ENCODE assay signal across 32 cellular contexts in the genomic region with DNA sequence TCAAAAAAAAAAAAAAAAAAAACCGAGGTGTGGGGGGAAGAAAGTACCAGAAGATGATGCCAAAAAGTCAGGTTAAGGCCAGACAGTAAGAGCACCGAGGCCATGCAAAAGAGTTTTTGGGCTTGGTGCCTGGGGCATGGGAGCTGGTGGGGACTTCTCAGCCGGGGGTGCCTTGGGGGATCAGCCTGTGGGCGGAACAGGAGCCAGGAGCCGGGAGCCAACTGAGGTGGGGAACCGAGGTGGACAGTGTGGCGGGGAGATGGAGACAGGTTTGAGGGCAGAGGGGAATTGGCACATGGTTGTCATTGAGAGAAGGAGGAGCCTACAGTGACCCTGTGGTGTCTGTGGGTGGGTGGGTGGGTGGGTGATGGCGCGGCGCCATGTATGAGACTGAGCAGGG. TPM values are rescaled to one million over a fixed set of nuclear protein-coding genes. Genes with fewer than 3 reads are reported as not detected.
"Had no signal": no experiment of that assay in that cellular context is flagged by ENCODE, and none has a peak within 500 bp of the region (broad histone marks: within the 10 kb centered on the region; RNA-seq: fewer than 3 reads in every experiment).

No MANE protein-coding gene starts in this region.

- H3K9me3 Mint-ChIP-seq: activated CD4-positive, alpha-beta memory T cell treated with anti-CD3 and anti-CD28 coated beads, Interleukin-2, amount 10 ng/mL, durations not matched to agents 7 days and 5 days; activated CD4-positive, alpha-beta T cell treated with anti-CD3 and anti-CD28 coated beads, Interleukin-2, amount 10 ng/mL, durations not matched to agents 7 days and 5 days; activated naive CD4-positive, alpha-beta T cell treated with anti-CD3 and anti-CD28 coated beads, Interleukin-2, amount 10 ng/mL, durations not matched to agents 7 days and 5 days; activated naive CD4-positive, alpha-beta T cell treated with anti-CD3 and anti-CD28 coated beads, Interleukin-2, amount 50 U/mL, for 72 hours; activated naive CD8-positive, alpha-beta T cell treated with anti-CD3 and anti-CD28 coated beads, Interleukin-2, amount 10 ng/mL, durations not matched to agents 7 days and 5 days; activated T-cell treated with anti-CD3 and anti-CD28 coated beads, Interleukin-2, amount 50 U/mL, for 24 hours; activated T-cell treated with anti-CD3 and anti-CD28 coated beads, Interleukin-2, amount 50 U/mL, for 72 hours; central memory CD8-positive, alpha-beta T cell; effector memory CD8-positive, alpha-beta T cell had no signal

- H3K4me3 Mint-ChIP-seq: activated CD4-positive, alpha-beta memory T cell treated with anti-CD3 and anti-CD28 coated beads, Interleukin-2, amount 10 ng/mL, durations not matched to agents 7 days and 5 days; activated CD4-positive, alpha-beta T cell treated with anti-CD3 and anti-CD28 coated beads, Interleukin-2, amount 10 ng/mL, durations not matched to agents 7 days and 5 days; activated naive CD4-positive, alpha-beta T cell treated with anti-CD3 and anti-CD28 coated beads, Interleukin-2, amount 10 ng/mL, durations not matched to agents 7 days and 5 days; activated naive CD8-positive, alpha-beta T cell treated with anti-CD3 and anti-CD28 coated beads, Interleukin-2, amount 10 ng/mL, durations not matched to agents 7 days and 5 days; activated T-cell treated with anti-CD3 and anti-CD28 coated beads, Interleukin-2, amount 50 U/mL, for 24 hours; activated T-cell treated with anti-CD3 and anti-CD28 coated beads, Interleukin-2, amount 50 U/mL, for 72 hours; brain; central memory CD8-positive, alpha-beta T cell; effector memory CD8-positive, alpha-beta T cell had no signal

- DNase-seq: activated CD4-positive, alpha-beta memory T cell treated with anti-CD3 and anti-CD28 coated beads, Interleukin-2, amount 10 ng/mL, durations not matched to agents 7 days and 5 days; activated CD4-positive, alpha-beta T cell treated with anti-CD3 and anti-CD28 coated beads for 1 hour; activated CD4-positive, alpha-beta T cell treated with anti-CD3 and anti-CD28 coated beads for 4 hours; activated CD4-positive, alpha-beta T cell treated with anti-CD3 and anti-CD28 coated beads, Interleukin-2, amount 10 ng/mL, durations not matched to agents 7 days and 5 days; activated CD4-positive, alpha-beta T cell treated with anti-CD3 and anti-CD28 coated beads, Interleukin-2, amount 50 U/mL, for 4 hours; activated CD4-positive, CD25-positive, alpha-beta regulatory T cell; activated CD8-positive, alpha-beta memory T cell treated with anti-CD3 and anti-CD28 coated beads, Interleukin-2, amount 50 U/mL, for 48 hours; activated gamma-delta T cell; activated naive CD4-positive, alpha-beta T cell; activated naive CD4-positive, alpha-beta T cell treated with anti-CD3 and anti-CD28 coated beads, Interleukin-2, amount 10 ng/mL, durations not matched to agents 7 days and 5 days; activated naive CD8-positive, alpha-beta T cell treated with anti-CD3 and anti-CD28 coated beads, Interleukin-2, amount 10 ng/mL, durations not matched to agents 7 days and 5 days; activated T-cell treated with anti-CD3 and anti-CD28 coated beads for 4 hours; activated T-cell treated with anti-CD3 and anti-CD28 coated beads, Interleukin-2, amount 50 U/mL, for 24 hours; activated T-cell treated with anti-CD3 and anti-CD28 coated beads, Interleukin-2, amount 50 U/mL, for 72 hours; cortex of kidney; dermis blood vessel endothelial cell; effector CD4-positive, alpha-beta T cell; effector memory CD8-positive, alpha-beta T cell; erythroblast; foreskin keratinocyte; gastrocnemius medialis; glutamatergic neuron; T-helper 2 cell had no signal

- H3K9me3 ChIP-seq: ascending aorta, esophagus muscularis mucosa, gastrocnemius medialis had no signal

- H3K36me3 Mint-ChIP-seq: activated naive CD4-positive, alpha-beta T cell treated with anti-CD3 and anti-CD28 coated beads, Interleukin-2, amount 10 ng/mL, durations not matched to agents 7 days and 5 days; activated naive CD4-positive, alpha-beta T cell treated with anti-CD3 and anti-CD28 coated beads, Interleukin-2, amount 50 U/mL, for 72 hours; activated naive CD8-positive, alpha-beta T cell treated with anti-CD3 and anti-CD28 coated beads, Interleukin-2, amount 10 ng/mL, durations not matched to agents 7 days and 5 days had no signal

- H3K4me3 ChIP-seq: ascending aorta, esophagus muscularis mucosa, gastrocnemius medialis, heart left ventricle had no signal

- H3K36me3 ChIP-seq: ascending aorta, esophagus muscularis mucosa, gastrocnemius medialis, heart left ventricle had no signal

- H3K4me1 Mint-ChIP-seq: activated CD4-positive, alpha-beta memory T cell treated with anti-CD3 and anti-CD28 coated beads, Interleukin-2, amount 10 ng/mL, durations not matched to agents 7 days and 5 days; activated CD4-positive, alpha-beta T cell treated with anti-CD3 and anti-CD28 coated beads, Interleukin-2, amount 10 ng/mL, durations not matched to agents 7 days and 5 days; activated naive CD4-positive, alpha-beta T cell treated with anti-CD3 and anti-CD28 coated beads, Interleukin-2, amount 10 ng/mL, durations not matched to agents 7 days and 5 days; activated naive CD8-positive, alpha-beta T cell treated with anti-CD3 and anti-CD28 coated beads, Interleukin-2, amount 10 ng/mL, durations not matched to agents 7 days and 5 days; central memory CD8-positive, alpha-beta T cell had no signal

- H3K27ac ChIP-seq: ascending aorta, esophagus muscularis mucosa, foreskin keratinocyte, gastrocnemius medialis, heart left ventricle had no signal

- FAIRE-seq: bronchial epithelial cell, colon had no signal

- H3K4me1 ChIP-seq: ascending aorta, esophagus muscularis mucosa, foreskin keratinocyte, gastrocnemius medialis had no signal

- H3K27me3 Mint-ChIP-seq: activated CD4-positive, alpha-beta T cell treated with anti-CD3 and anti-CD28 coated beads, Interleukin-2, amount 10 ng/mL, durations not matched to agents 7 days and 5 days; activated naive CD4-positive, alpha-beta T cell treated with anti-CD3 and anti-CD28 coated beads, Interleukin-2, amount 10 ng/mL, durations not matched to agents 7 days and 5 days; brain had no signal

- H3K27me3 ChIP-seq: ascending aorta, gastrocnemius medialis, heart left ventricle had no signal

- H3K27ac Mint-ChIP-seq: activated CD4-positive, alpha-beta memory T cell treated with anti-CD3 and anti-CD28 coated beads, Interleukin-2, amount 10 ng/mL, durations not matched to agents 7 days and 5 days; activated CD4-positive, alpha-beta T cell treated with anti-CD3 and anti-CD28 coated beads, Interleukin-2, amount 10 ng/mL, durations not matched to agents 7 days and 5 days; activated naive CD4-positive, alpha-beta T cell treated with anti-CD3 and anti-CD28 coated beads, Interleukin-2, amount 10 ng/mL, durations not matched to agents 7 days and 5 days; activated naive CD4-positive, alpha-beta T cell treated with anti-CD3 and anti-CD28 coated beads, Interleukin-2, amount 50 U/mL, for 72 hours; activated naive CD8-positive, alpha-beta T cell treated with anti-CD3 and anti-CD28 coated beads, Interleukin-2, amount 10 ng/mL, durations not matched to agents 7 days and 5 days; activated T-cell treated with anti-CD3 and anti-CD28 coated beads, Interleukin-2, amount 50 U/mL, for 24 hours; activated T-cell treated with anti-CD3 and anti-CD28 coated beads, Interleukin-2, amount 50 U/mL, for 72 hours; brain; effector memory CD8-positive, alpha-beta T cell had no signal

RNA-seq across cellular contexts. Expression of a gene that starts 33.2 kb away (rescaled TPM):
- total RNA-seq: activated CD4-positive, alpha-beta memory T cell treated with anti-CD3 and anti-CD28 coated beads, Interleukin-2, amount 10 ng/mL, durations not matched to agents 7 days and 5 days; activated CD4-positive, alpha-beta T cell treated with anti-CD3 and anti-CD28 coated beads, Interleukin-2, amount 10 ng/mL, durations not matched to agents 7 days and 5 days; activated naive CD4-positive, alpha-beta T cell treated with anti-CD3 and anti-CD28 coated beads, Interleukin-2, amount 50 U/mL, for 72 hours; activated naive CD8-positive, alpha-beta T cell treated with anti-CD3 and anti-CD28 coated beads, Interleukin-2, amount 10 ng/mL, durations not matched to agents 7 days and 5 days; bronchial epithelial cell; foreskin keratinocyte; T-helper 1 cell treated with Interleukin-12 subunit alpha and Interleukin-12 subunit beta and Interleukin-4 antibody, amounts not matched to agents 30 ng/mL and 1 ng/mL, for 36 hours had no signal
